ENCODE assay signal across 8 cellular contexts in the genomic region with DNA sequence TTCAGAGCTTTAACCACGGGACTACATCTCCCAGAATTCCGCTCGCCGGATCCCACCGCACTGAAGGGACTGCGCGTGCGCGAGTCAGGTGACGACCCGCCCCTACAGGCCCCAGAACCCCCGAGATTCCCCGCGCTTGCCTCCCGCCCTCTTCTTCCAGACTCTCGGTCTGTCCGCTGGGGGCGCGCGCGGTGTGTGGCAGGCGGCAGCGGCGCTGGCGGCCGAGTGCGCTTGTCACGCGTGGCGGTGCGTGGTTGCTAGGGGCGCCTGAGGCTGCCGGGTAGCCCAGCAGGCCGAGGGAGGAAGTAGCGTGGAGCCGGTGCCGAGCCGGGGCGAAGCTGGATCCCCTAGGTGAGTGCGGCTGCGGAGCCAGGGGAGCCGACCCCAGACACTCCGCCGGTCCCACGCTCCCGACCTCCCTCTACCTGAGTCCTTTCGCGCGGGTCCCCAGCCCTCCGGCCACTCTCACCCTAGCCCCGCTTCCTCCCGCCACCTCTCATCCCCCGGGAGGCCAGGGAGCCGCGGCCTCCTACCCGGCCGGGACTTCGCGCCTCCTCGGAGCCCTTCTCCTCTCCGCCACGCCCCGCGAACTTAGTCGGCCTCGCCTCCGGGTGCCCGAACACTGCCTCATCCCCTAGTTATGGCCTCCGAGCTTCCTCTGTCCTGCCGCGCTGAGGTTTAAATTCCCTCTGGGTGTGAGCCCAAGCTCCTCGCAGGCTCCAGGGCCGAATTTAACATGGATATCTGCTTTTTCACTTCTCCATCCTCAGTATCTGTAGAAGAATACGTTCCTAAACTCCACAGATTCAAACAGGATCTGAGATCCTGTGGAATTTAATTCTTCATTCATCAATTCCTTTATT.
DNase-seq lines count a peak whose midpoint lies in the region; ATAC-seq lines count a peak whose summit lies in the region.

Gene TTLL4, plus strand, starts transcription at position 149 of the 863 bp plus-strand sequence. CDS start 26,842 bp downstream, outside the sequence.

- H3K27ac ChIP-seq in BLaER1 = peak within 1 kb of the TSS; percentile 86
- peak within 1 kb of the TSS; percentile 84 for H3K27ac ChIP-seq in cingulate gyrus (ENCODE audit: low read depth, low read length)
- peak within 1 kb of the TSS; percentile 83 for H3K27ac ChIP-seq in layer of hippocampus (ENCODE audit: low read depth, low read length)

- H3K4me3 ChIP-seq in BLaER1 = peak within 1 kb of the TSS; percentile 99

- H4K20me1 ChIP-seq in BLaER1 = peaks cover 23% of the 10 kb centered on the region; the same call in 1 of the 2 replicates

- no peaks in the 10 kb centered on the region for H3K9me3 ChIP-seq in BLaER1

- no peaks in the 10 kb centered on the region for H3K27me3 ChIP-seq in BLaER1
- H3K27me3 ChIP-seq in layer of hippocampus (ENCODE audit: control insufficient read depth, insufficient read depth, low read length) = no peaks in the 10 kb centered on the region

- peaks cover 21% of the 10 kb centered on the region for H3K4me1 ChIP-seq in BLaER1

- DNase-seq in GM19240 (ENCODE audit: insufficient read length, low spot score) (peak; percentile 94), NCI-H524 treated with DMSO at 0.1 percent for 48 hours (lab: John Stamatoyannopoulos, UW) (peak; percentile 70)
- peak; percentile 98 to 99 for DNase-seq in activated CD4-positive, alpha-beta T cell treated with anti-CD3 and anti-CD28 coated beads for 4 hours
- peak; percentile 97 to 98 for DNase-seq in stimulated activated CD4-positive, alpha-beta T cell treated with anti-CD3 and anti-CD28 coated beads, Interleukin-1b, Interleukin-23, amount 100 ng/mL, for 4 hours (ENCODE audit: low read depth in 2 of 2)

- peak within 1 kb of the TSS; percentile 92 for H3K9ac ChIP-seq in BLaER1

- peak within 1 kb of the TSS; percentile 82 for H3K4me2 ChIP-seq in BLaER1

- peaks cover 8% of the 10 kb centered on the region for H3K36me3 ChIP-seq in BLaER1

- peak; percentile 95 for ATAC-seq in HG03460 (IDR thresholded peaks at IDR 0.05; ENCODE audit: unreplicated experiment)

Comparison
In these comparisons a context has a peak if more than half of its experiments do, and no peak if none do; other contexts are left out.
1. Peak in every context shown above with its lines: DNase-seq, ATAC-seq, H3K4me3 ChIP-seq and H3K27ac ChIP-seq.